1 cellular context compared by ENCODE assay signal in the genomic region with DNA sequence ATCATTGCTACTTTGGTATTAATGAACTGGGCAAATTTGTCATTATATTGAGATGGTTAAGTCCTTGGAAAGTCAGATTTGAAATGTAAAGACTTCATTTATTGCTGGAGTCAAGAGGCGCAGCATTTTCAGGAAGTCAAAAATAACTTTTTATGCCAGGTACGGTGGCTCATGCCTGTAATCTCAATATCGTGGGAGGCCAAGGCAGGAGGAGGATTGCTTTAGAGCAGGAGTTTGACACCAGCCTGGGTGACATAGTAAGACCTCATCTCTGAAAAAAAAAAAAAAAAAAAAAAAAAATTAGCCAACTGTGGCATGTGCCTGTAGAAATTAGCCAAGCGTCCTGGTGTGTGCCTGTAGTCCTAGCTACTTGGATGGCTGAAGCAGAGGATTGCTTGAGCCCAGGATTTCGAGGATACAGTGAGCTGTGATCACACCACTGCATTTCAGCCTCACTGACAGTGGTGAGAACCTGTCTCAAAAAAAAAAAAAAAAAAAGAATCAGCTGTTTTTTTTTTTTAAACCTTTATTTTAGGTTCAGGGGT.
TF ChIP-seq lines count a peak whose summit lies in the region.

No MANE protein-coding gene starts in this region.

TF ChIP-seq in SK-N-SH, 30 proteins besides CTCF, POLR2A, EP300 and RAD21:
- TF ChIP-seq POLR2AphosphoS5 (IDR thresholded peaks at IDR 0.05; ENCODE audit: low read depth, low read length) (no peak), NRF1 (IDR thresholded peaks at IDR 0.05; ENCODE audit: low read depth, low read length) (no peak), FOXJ3 (CRISPR knock-in tag; IDR thresholded peaks at IDR 0.05) (no peak), MEF2A (IDR thresholded peaks at IDR 0.05; ENCODE audit: borderline replicate concordance, low read depth) (no peak), FOXM1 (IDR thresholded peaks at IDR 0.05; ENCODE audit: low read depth) (no peak), NFIC (IDR thresholded peaks at IDR 0.05; ENCODE audit: borderline replicate concordance) (no peak), JUND (IDR thresholded peaks at IDR 0.05) (no peak), CHD2 (IDR thresholded peaks at IDR 0.05; ENCODE audit: low read length, partially characterized antibody) (no peak)
- TF ChIP-seq, protein P1, sequence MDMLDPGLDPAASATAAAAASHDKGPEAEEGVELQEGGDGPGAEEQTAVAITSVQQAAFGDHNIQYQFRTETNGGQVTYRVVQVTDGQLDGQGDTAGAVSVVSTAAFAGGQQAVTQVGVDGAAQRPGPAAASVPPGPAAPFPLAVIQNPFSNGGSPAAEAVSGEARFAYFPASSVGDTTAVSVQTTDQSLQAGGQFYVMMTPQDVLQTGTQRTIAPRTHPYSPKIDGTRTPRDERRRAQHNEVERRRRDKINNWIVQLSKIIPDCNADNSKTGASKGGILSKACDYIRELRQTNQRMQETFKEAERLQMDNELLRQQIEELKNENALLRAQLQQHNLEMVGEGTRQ (IDR thresholded peaks at IDR 0.05; ENCODE audit: borderline replicate concordance, low read depth, low read length), result no peak
